ENCODE assay signal across 1 cellular context in the genomic region with DNA sequence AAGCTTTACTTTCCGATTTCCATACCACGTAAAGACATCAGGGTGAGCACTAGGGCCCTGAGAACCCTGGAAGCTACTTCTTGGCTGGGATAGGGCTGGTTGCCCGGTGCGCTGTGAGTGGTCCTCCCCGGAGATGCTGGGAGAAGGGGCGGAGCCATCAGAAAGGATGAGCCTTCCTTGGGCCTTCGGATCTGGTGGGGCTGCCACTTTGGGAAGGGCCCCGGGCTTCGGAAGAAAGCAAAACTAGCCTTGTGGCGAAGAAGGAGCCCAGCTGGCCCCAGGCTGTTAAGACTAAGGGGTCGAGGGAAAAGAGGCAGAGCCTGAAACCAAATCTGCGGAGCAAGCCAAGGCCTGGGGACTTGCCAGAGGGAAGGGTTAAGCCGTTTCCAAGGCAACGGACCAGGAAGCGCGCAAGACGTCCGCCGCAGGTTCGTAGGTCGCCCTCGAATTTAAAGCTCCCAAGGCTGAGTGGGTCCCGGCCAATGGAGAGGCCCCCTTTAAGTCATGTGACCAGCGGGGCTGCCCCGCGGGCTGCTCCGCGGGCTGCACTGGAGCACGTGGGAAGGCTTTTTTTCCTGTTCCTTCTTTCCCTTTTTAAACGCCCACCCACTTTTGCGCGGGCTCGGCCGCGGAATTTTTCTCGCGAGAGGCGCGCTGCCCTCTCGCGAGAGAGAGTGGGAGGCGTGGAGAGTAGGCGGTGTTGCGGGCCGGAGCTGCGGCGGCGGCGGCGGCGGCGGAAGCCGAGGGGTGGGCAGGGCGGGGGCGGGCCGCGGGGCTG.
TF ChIP-seq lines count a peak whose summit lies in the region.

No MANE protein-coding gene starts in this region.

TF ChIP-seq in HepG2, 621 proteins besides CTCF, POLR2A, EP300 and RAD21 (continued from another document and continues in another):
- TF ChIP-seq ARID5B (CRISPR knock-in tag; IDR thresholded peaks at IDR 0.05): 0 out of 2 replicates have a peak, but pooled peaks have one; percentile 43
- TF ChIP-seq MEF2D (CRISPR knock-in tag; IDR thresholded peaks at IDR 0.05): peak; percentile 18; the same call in 1 of the 2 replicates
- TF ChIP-seq, protein P1, sequence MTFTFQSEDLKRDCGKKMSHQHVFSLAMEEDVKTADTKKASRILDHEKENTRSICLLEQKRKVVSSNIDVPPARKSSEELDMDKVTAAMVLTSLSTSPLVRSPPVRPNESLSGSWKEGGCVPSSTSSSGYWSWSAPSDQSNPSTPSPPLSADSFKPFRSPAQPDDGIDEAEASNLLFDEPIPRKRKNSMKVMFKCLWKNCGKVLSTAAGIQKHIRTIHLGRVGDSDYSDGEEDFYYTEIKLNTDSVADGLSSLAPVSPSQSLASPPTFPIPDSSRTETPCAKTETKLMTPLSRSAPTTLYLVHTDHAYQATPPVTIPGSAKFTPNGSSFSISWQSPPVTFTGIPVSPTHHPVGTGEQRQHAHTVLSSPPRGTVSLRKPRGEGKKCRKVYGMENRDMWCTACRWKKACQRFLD (CRISPR knock-in tag; IDR thresholded peaks at IDR 0.05; ENCODE audit: borderline replicate concordance): peak; percentile 80; the same call in 1 of the 2 replicates
- 0 out of 2 replicates have a peak, but pooled peaks have one; percentile 26 for TF ChIP-seq PCBP1 (IDR thresholded peaks at IDR 0.05; ENCODE audit: borderline replicate concordance, low read depth, low read length)
- peak; percentile 87 for TF ChIP-seq TEF (CRISPR knock-in tag; IDR thresholded peaks at IDR 0.05)
- TF ChIP-seq ZNF543 (CRISPR knock-in tag; IDR thresholded peaks at IDR 0.05): peak; percentile 29; the same call in 1 of the 2 replicates
- no peak for TF ChIP-seq POLR2AphosphoS5 (IDR thresholded peaks at IDR 0.05; ENCODE audit: low read depth, low read length)
- peak; percentile 45; the same call in 1 of the 2 replicates for TF ChIP-seq MTF2 (CRISPR knock-in tag; IDR thresholded peaks at IDR 0.05; ENCODE audit: borderline replicate concordance)
- TF ChIP-seq, protein P2, sequence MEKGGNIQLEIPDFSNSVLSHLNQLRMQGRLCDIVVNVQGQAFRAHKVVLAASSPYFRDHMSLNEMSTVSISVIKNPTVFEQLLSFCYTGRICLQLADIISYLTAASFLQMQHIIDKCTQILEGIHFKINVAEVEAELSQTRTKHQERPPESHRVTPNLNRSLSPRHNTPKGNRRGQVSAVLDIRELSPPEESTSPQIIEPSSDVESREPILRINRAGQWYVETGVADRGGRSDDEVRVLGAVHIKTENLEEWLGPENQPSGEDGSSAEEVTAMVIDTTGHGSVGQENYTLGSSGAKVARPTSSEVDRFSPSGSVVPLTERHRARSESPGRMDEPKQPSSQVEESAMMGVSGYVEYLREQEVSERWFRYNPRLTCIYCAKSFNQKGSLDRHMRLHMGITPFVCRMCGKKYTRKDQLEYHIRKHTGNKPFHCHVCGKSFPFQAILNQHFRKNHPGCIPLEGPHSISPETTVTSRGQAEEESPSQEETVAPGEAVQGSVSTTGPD (CRISPR knock-in tag; IDR thresholded peaks at IDR 0.05): 0 out of 2 replicates have a peak, but pooled peaks have one; percentile 47
- TF ChIP-seq MED1 (CRISPR knock-in tag; IDR thresholded peaks at IDR 0.05): peak; percentile 60
- TF ChIP-seq NFRKB (IDR thresholded peaks at IDR 0.05): no peak
- TF ChIP-seq, protein P3, sequence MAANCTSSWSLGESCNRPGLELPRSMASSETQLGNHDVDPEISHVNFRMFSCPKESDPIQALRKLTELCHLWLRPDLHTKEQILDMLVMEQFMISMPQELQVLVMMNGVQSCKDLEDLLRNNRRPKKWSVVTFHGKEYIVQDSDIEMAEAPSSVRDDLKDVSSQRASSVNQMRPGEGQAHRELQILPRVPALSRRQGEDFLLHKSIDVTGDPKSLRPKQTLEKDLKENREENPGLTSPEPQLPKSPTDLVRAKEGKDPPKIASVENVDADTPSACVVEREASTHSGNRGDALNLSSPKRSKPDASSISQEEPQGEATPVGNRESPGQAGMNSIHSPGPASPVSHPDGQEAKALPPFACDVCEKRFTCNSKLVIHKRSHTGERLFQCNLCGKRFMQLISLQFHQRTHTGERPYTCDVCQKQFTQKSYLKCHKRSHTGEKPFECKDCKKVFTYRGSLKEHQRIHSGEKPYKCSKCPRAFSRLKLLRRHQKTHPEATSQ (CRISPR knock-in tag; IDR thresholded peaks at IDR 0.05; ENCODE audit: borderline replicate concordance): peak; percentile 40; the same call in 1 of the 2 replicates
- TF ChIP-seq SRY (CRISPR knock-in tag; IDR thresholded peaks at IDR 0.05): peak; percentile 74; the same call in 1 of the 2 replicates
- TF ChIP-seq ZNF557 (CRISPR knock-in tag; IDR thresholded peaks at IDR 0.05): peak; percentile 61; the same call in 1 of the 2 replicates
- peak; percentile 44; the same call in 1 of the 2 replicates for TF ChIP-seq SPEN (CRISPR knock-in tag; IDR thresholded peaks at IDR 0.05; ENCODE audit: low read depth)
- 0 out of 2 replicates have a peak, but pooled peaks have one; percentile 66 for TF ChIP-seq ZNF572 (CRISPR knock-in tag; IDR thresholded peaks at IDR 0.05)
- TF ChIP-seq ZNF317 (CRISPR knock-in tag; IDR thresholded peaks at IDR 0.05): peak; percentile 75; the same call in 1 of the 2 replicates
- TF ChIP-seq AGO2 (optimal IDR thresholded peaks at IDR 0.05; ENCODE audit: low read depth, low read length): no peak
- TF ChIP-seq, protein P4, sequence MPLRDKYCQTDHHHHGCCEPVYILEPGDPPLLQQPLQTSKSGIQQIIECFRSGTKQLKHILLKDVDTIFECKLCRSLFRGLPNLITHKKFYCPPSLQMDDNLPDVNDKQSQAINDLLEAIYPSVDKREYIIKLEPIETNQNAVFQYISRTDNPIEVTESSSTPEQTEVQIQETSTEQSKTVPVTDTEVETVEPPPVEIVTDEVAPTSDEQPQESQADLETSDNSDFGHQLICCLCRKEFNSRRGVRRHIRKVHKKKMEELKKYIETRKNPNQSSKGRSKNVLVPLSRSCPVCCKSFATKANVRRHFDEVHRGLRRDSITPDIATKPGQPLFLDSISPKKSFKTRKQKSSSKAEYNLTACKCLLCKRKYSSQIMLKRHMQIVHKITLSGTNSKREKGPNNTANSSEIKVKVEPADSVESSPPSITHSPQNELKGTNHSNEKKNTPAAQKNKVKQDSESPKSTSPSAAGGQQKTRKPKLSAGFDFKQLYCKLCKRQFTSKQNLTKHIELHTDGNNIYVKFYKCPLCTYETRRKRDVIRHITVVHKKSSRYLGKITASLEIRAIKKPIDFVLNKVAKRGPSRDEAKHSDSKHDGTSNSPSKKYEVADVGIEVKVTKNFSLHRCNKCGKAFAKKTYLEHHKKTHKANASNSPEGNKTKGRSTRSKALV (CRISPR knock-in tag; IDR thresholded peaks at IDR 0.05): peak; percentile 90; the same call in 1 of the 2 replicates
- peak; percentile 37; the same call in 1 of the 2 replicates for TF ChIP-seq MLX (CRISPR knock-in tag; IDR thresholded peaks at IDR 0.05)
- TF ChIP-seq FLYWCH1 (CRISPR knock-in tag; IDR thresholded peaks at IDR 0.05): 0 out of 2 replicates have a peak, but pooled peaks have one; percentile 64
- peak; percentile 70 for TF ChIP-seq ZNF749 (CRISPR knock-in tag; IDR thresholded peaks at IDR 0.05; ENCODE audit: borderline replicate concordance)
- TF ChIP-seq RFX3 (CRISPR knock-in tag; IDR thresholded peaks at IDR 0.05): peak; percentile 73
- no peak for TF ChIP-seq ZNF501 (CRISPR knock-in tag; IDR thresholded peaks at IDR 0.05)
- peak; percentile 83 for TF ChIP-seq YEATS4 (CRISPR knock-in tag; IDR thresholded peaks at IDR 0.05; ENCODE audit: borderline replicate concordance)
- no peak for TF ChIP-seq NR1H2 (CRISPR knock-in tag; IDR thresholded peaks at IDR 0.05; ENCODE audit: borderline replicate concordance, low read depth)
- TF ChIP-seq, protein P5, sequence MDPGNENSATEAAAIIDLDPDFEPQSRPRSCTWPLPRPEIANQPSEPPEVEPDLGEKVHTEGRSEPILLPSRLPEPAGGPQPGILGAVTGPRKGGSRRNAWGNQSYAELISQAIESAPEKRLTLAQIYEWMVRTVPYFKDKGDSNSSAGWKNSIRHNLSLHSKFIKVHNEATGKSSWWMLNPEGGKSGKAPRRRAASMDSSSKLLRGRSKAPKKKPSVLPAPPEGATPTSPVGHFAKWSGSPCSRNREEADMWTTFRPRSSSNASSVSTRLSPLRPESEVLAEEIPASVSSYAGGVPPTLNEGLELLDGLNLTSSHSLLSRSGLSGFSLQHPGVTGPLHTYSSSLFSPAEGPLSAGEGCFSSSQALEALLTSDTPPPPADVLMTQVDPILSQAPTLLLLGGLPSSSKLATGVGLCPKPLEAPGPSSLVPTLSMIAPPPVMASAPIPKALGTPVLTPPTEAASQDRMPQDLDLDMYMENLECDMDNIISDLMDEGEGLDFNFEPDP (CRISPR knock-in tag; conservative IDR thresholded peaks at IDR 0.05): 0 out of 2 replicates have a peak, but pooled peaks have one; percentile 21
- peak; percentile 45; the same call in 1 of the 2 replicates for TF ChIP-seq ZNF510 (CRISPR knock-in tag; IDR thresholded peaks at IDR 0.05; ENCODE audit: low read depth)
- 0 out of 2 replicates have a peak, but pooled peaks have one; percentile 36 for TF ChIP-seq ZNF879 (CRISPR knock-in tag; IDR thresholded peaks at IDR 0.05)
- TF ChIP-seq ZNF44 (CRISPR knock-in tag; IDR thresholded peaks at IDR 0.05): no peak
- peak; percentile 43 for TF ChIP-seq ASH2L (IDR thresholded peaks at IDR 0.05; ENCODE audit: insufficient read length, low read depth, low read length)
- no peak for TF ChIP-seq ZNF670 (CRISPR knock-in tag; IDR thresholded peaks at IDR 0.05; ENCODE audit: borderline replicate concordance)
- peak; percentile 33 for TF ChIP-seq CBX1 (IDR thresholded peaks at IDR 0.05; ENCODE audit: low read depth)
- TF ChIP-seq MAFF (IDR thresholded peaks at IDR 0.05; ENCODE audit: low read depth, low read length): no peak
- TF ChIP-seq HIVEP1 (CRISPR knock-in tag; IDR thresholded peaks at IDR 0.05): peak; percentile 72
- peak; percentile 58; the same call in 1 of the 2 replicates for TF ChIP-seq ZFP1 (CRISPR knock-in tag; IDR thresholded peaks at IDR 0.05)
- TF ChIP-seq ZBTB7A (CRISPR knock-in tag; IDR thresholded peaks at IDR 0.05): no peak
- TF ChIP-seq ETV5 (CRISPR knock-in tag; IDR thresholded peaks at IDR 0.05; ENCODE audit: borderline replicate concordance): peak; percentile 37; the same call in 1 of the 2 replicates
- TF ChIP-seq ZFY (CRISPR knock-in tag; IDR thresholded peaks at IDR 0.05): peak; percentile 57
- TF ChIP-seq ZNF878 (CRISPR knock-in tag; IDR thresholded peaks at IDR 0.05): peak; percentile 98
- no peak for TF ChIP-seq MATR3 (CRISPR knock-in tag; IDR thresholded peaks at IDR 0.05)
- TF ChIP-seq PHF21A (CRISPR knock-in tag; IDR thresholded peaks at IDR 0.05): peak; percentile 45; the same call in 1 of the 2 replicates
- TF ChIP-seq, protein P6, sequence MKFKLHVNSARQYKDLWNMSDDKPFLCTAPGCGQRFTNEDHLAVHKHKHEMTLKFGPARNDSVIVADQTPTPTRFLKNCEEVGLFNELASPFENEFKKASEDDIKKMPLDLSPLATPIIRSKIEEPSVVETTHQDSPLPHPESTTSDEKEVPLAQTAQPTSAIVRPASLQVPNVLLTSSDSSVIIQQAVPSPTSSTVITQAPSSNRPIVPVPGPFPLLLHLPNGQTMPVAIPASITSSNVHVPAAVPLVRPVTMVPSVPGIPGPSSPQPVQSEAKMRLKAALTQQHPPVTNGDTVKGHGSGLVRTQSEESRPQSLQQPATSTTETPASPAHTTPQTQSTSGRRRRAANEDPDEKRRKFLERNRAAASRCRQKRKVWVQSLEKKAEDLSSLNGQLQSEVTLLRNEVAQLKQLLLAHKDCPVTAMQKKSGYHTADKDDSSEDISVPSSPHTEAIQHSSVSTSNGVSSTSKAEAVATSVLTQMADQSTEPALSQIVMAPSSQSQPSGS (CRISPR knock-in tag; IDR thresholded peaks at IDR 0.05): peak; percentile 18; the same call in 1 of the 2 replicates
- peak; percentile 70; the same call in 1 of the 2 replicates for TF ChIP-seq DMAP1 (CRISPR knock-in tag; IDR thresholded peaks at IDR 0.05)
- peak; percentile 69; the same call in 1 of the 2 replicates for TF ChIP-seq ZNF605 (CRISPR knock-in tag; IDR thresholded peaks at IDR 0.05)
- no peak for TF ChIP-seq ZNF251 (CRISPR knock-in tag; IDR thresholded peaks at IDR 0.05)
- TF ChIP-seq KLF13 (CRISPR knock-in tag; IDR thresholded peaks at IDR 0.05): no peak
